1 cellular context compared by ENCODE assay signal in the genomic region with DNA sequence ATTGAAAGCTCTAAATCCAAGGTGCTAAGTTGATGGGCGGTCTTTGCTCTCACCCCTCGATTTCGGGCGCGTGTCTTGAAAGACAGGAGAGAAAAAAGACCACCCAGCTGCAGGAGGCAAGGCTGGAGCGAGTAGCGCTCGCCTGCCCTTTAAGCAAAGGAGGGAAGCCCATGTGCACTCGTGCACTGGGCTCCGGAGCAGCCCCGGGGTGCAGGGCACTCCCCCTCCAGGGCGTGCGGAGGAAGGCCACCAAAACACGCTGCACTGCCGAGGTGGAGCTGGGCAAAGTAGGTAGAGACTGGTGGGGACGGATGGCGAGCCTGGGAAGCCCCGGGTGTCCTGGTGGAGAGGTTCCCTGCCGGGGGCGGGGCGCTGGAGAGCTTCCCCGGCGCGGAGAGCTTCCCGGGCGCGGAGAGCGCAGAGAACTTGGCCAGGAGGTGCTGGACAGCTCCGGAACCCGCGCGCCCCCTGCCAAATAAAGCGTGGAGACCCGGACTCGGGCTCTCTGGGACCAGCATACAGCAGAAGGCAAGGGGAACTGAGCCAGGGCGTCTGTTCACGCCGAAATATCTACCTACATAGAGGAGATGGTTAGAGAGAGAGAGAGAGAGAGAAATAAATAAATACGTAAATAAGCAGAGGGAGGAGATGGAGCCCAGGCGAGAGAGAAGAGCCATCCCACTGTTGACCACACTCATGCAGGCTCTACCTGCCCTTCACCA.
TF ChIP-seq lines count a peak whose summit lies in the region.

No MANE protein-coding gene starts in this region.

TF ChIP-seq in HEK293, 187 proteins besides CTCF, POLR2A, EP300 and RAD21 (continued from another document and continues in another):
- TF ChIP-seq, protein P1, sequence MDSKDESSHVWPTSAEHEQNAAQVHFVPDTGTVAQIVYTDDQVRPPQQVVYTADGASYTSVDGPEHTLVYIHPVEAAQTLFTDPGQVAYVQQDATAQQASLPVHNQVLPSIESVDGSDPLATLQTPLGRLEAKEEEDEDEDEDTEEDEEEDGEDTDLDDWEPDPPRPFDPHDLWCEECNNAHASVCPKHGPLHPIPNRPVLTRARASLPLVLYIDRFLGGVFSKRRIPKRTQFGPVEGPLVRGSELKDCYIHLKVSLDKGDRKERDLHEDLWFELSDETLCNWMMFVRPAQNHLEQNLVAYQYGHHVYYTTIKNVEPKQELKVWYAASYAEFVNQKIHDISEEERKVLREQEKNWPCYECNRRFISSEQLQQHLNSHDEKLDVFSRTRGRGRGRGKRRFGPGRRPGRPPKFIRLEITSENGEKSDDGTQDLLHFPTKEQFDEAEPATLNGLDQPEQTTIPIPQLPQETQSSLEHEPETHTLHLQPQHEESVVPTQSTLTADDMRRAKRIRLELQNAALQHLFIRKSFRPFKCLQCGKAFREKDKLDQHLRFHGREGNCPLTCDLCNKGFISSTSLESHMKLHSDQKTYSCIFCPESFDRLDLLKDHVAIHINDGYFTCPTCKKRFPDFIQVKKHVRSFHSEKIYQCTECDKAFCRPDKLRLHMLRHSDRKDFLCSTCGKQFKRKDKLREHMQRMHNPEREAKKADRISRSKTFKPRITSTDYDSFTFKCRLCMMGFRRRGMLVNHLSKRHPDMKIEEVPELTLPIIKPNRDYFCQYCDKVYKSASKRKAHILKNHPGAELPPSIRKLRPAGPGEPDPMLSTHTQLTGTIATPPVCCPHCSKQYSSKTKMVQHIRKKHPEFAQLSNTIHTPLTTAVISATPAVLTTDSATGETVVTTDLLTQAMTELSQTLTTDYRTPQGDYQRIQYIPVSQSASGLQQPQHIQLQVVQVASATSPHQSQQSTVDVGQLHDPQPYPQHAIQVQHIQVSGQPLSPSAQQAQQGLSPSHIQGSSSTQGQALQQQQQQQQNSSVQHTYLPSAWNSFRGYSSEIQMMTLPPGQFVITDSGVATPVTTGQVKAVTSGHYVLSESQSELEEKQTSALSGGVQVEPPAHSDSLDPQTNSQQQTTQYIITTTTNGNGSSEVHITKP (tag by site-specific recombination; IDR thresholded peaks at IDR 0.05): peak; percentile 72
- no peak for TF ChIP-seq ZNF48 (tag by site-specific recombination; IDR thresholded peaks at IDR 0.05)
- TF ChIP-seq ZNF24 (tag by site-specific recombination; IDR thresholded peaks at IDR 0.05): no peak
- TF ChIP-seq ZNF664 (tag by site-specific recombination; IDR thresholded peaks at IDR 0.05): no peak
- peak; percentile 37 for TF ChIP-seq ZNF843 (tag by site-specific recombination; IDR thresholded peaks at IDR 0.05)
- TF ChIP-seq ZNF19 (tag by site-specific recombination; IDR thresholded peaks at IDR 0.05; ENCODE audit: low read depth): no peak
- peak; percentile 65; the same call in 1 of the 2 replicates for TF ChIP-seq ZNF10 (tag by site-specific recombination; IDR thresholded peaks at IDR 0.05)
- no peak for TF ChIP-seq MYNN (tag by site-specific recombination; IDR thresholded peaks at IDR 0.05; ENCODE audit: borderline replicate concordance)
- TF ChIP-seq ZBTB48 (tag by site-specific recombination; IDR thresholded peaks at IDR 0.05): peak; percentile 74; the same call in 1 of the 2 replicates
- no peak for TF ChIP-seq ZNF473 (tag by site-specific recombination; IDR thresholded peaks at IDR 0.05)
- TF ChIP-seq ZNF677 (tag by site-specific recombination; IDR thresholded peaks at IDR 0.05): no peak
- no peak for TF ChIP-seq ZFP3 (tag by site-specific recombination; IDR thresholded peaks at IDR 0.05; ENCODE audit: low read depth)
- no peak for TF ChIP-seq EGR2 (tag by site-specific recombination; IDR thresholded peaks at IDR 0.05; ENCODE audit: low read depth)
- no peak for TF ChIP-seq ZNF791 (tag by site-specific recombination; IDR thresholded peaks at IDR 0.05)
- no peak for TF ChIP-seq OVOL3 (tag by site-specific recombination; IDR thresholded peaks at IDR 0.05)
- TF ChIP-seq, protein P2, sequence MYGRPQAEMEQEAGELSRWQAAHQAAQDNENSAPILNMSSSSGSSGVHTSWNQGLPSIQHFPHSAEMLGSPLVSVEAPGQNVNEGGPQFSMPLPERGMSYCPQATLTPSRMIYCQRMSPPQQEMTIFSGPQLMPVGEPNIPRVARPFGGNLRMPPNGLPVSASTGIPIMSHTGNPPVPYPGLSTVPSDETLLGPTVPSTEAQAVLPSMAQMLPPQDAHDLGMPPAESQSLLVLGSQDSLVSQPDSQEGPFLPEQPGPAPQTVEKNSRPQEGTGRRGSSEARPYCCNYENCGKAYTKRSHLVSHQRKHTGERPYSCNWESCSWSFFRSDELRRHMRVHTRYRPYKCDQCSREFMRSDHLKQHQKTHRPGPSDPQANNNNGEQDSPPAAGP (tag by site-specific recombination; IDR thresholded peaks at IDR 0.05): no peak; the same call in 1 of the 2 replicates
- 0 out of 2 replicates have a peak, but pooled peaks have one; percentile 23 for TF ChIP-seq ZNF837 (tag by site-specific recombination; IDR thresholded peaks at IDR 0.05)
- TF ChIP-seq, protein P3, sequence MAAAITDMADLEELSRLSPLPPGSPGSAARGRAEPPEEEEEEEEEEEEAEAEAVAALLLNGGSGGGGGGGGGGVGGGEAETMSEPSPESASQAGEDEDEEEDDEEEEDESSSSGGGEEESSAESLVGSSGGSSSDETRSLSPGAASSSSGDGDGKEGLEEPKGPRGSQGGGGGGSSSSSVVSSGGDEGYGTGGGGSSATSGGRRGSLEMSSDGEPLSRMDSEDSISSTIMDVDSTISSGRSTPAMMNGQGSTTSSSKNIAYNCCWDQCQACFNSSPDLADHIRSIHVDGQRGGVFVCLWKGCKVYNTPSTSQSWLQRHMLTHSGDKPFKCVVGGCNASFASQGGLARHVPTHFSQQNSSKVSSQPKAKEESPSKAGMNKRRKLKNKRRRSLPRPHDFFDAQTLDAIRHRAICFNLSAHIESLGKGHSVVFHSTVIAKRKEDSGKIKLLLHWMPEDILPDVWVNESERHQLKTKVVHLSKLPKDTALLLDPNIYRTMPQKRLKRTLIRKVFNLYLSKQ (tag by site-specific recombination; IDR thresholded peaks at IDR 0.05; ENCODE audit: borderline replicate concordance): no peak
- TF ChIP-seq ZNF391 (tag by site-specific recombination; IDR thresholded peaks at IDR 0.05; ENCODE audit: borderline replicate concordance, low read depth): no peak
- TF ChIP-seq, protein P4, sequence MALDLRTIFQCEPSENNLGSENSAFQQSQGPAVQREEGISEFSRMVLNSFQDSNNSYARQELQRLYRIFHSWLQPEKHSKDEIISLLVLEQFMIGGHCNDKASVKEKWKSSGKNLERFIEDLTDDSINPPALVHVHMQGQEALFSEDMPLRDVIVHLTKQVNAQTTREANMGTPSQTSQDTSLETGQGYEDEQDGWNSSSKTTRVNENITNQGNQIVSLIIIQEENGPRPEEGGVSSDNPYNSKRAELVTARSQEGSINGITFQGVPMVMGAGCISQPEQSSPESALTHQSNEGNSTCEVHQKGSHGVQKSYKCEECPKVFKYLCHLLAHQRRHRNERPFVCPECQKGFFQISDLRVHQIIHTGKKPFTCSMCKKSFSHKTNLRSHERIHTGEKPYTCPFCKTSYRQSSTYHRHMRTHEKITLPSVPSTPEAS (tag by site-specific recombination; IDR thresholded peaks at IDR 0.05): 0 out of 2 replicates have a peak, but pooled peaks have one; percentile 6
- TF ChIP-seq, protein P5, sequence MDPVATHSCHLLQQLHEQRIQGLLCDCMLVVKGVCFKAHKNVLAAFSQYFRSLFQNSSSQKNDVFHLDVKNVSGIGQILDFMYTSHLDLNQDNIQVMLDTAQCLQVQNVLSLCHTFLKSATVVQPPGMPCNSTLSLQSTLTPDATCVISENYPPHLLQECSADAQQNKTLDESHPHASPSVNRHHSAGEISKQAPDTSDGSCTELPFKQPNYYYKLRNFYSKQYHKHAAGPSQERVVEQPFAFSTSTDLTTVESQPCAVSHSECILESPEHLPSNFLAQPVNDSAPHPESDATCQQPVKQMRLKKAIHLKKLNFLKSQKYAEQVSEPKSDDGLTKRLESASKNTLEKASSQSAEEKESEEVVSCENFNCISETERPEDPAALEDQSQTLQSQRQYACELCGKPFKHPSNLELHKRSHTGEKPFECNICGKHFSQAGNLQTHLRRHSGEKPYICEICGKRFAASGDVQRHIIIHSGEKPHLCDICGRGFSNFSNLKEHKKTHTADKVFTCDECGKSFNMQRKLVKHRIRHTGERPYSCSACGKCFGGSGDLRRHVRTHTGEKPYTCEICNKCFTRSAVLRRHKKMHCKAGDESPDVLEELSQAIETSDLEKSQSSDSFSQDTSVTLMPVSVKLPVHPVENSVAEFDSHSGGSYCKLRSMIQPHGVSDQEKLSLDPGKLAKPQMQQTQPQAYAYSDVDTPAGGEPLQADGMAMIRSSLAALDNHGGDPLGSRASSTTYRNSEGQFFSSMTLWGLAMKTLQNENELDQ (tag by site-specific recombination; IDR thresholded peaks at IDR 0.05; ENCODE audit: low read depth): no peak
- TF ChIP-seq, protein P6, sequence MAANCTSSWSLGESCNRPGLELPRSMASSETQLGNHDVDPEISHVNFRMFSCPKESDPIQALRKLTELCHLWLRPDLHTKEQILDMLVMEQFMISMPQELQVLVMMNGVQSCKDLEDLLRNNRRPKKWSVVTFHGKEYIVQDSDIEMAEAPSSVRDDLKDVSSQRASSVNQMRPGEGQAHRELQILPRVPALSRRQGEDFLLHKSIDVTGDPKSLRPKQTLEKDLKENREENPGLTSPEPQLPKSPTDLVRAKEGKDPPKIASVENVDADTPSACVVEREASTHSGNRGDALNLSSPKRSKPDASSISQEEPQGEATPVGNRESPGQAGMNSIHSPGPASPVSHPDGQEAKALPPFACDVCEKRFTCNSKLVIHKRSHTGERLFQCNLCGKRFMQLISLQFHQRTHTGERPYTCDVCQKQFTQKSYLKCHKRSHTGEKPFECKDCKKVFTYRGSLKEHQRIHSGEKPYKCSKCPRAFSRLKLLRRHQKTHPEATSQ (tag by site-specific recombination; IDR thresholded peaks at IDR 0.05): no peak; the same call in 1 of the 2 replicates
- no peak for TF ChIP-seq ZNF510 (tag by site-specific recombination; IDR thresholded peaks at IDR 0.05; ENCODE audit: insufficient replicate concordance)
- no peak for TF ChIP-seq ZNF350 (tag by site-specific recombination; IDR thresholded peaks at IDR 0.05)
- TF ChIP-seq, protein P7, sequence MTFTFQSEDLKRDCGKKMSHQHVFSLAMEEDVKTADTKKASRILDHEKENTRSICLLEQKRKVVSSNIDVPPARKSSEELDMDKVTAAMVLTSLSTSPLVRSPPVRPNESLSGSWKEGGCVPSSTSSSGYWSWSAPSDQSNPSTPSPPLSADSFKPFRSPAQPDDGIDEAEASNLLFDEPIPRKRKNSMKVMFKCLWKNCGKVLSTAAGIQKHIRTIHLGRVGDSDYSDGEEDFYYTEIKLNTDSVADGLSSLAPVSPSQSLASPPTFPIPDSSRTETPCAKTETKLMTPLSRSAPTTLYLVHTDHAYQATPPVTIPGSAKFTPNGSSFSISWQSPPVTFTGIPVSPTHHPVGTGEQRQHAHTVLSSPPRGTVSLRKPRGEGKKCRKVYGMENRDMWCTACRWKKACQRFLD (tag by site-specific recombination; IDR thresholded peaks at IDR 0.05): no peak
- TF ChIP-seq ZBTB20 (tag by site-specific recombination; IDR thresholded peaks at IDR 0.05): peak; percentile 95
- TF ChIP-seq, protein P8, sequence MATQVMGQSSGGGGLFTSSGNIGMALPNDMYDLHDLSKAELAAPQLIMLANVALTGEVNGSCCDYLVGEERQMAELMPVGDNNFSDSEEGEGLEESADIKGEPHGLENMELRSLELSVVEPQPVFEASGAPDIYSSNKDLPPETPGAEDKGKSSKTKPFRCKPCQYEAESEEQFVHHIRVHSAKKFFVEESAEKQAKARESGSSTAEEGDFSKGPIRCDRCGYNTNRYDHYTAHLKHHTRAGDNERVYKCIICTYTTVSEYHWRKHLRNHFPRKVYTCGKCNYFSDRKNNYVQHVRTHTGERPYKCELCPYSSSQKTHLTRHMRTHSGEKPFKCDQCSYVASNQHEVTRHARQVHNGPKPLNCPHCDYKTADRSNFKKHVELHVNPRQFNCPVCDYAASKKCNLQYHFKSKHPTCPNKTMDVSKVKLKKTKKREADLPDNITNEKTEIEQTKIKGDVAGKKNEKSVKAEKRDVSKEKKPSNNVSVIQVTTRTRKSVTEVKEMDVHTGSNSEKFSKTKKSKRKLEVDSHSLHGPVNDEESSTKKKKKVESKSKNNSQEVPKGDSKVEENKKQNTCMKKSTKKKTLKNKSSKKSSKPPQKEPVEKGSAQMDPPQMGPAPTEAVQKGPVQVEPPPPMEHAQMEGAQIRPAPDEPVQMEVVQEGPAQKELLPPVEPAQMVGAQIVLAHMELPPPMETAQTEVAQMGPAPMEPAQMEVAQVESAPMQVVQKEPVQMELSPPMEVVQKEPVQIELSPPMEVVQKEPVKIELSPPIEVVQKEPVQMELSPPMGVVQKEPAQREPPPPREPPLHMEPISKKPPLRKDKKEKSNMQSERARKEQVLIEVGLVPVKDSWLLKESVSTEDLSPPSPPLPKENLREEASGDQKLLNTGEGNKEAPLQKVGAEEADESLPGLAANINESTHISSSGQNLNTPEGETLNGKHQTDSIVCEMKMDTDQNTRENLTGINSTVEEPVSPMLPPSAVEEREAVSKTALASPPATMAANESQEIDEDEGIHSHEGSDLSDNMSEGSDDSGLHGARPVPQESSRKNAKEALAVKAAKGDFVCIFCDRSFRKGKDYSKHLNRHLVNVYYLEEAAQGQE (tag by site-specific recombination; IDR thresholded peaks at IDR 0.05): peak; percentile 100
- TF ChIP-seq ZNF596 (tag by site-specific recombination; IDR thresholded peaks at IDR 0.05): peak; percentile 76
- TF ChIP-seq ZNF530 (tag by site-specific recombination; IDR thresholded peaks at IDR 0.05; ENCODE audit: low read depth): no peak
- TF ChIP-seq, protein P9, sequence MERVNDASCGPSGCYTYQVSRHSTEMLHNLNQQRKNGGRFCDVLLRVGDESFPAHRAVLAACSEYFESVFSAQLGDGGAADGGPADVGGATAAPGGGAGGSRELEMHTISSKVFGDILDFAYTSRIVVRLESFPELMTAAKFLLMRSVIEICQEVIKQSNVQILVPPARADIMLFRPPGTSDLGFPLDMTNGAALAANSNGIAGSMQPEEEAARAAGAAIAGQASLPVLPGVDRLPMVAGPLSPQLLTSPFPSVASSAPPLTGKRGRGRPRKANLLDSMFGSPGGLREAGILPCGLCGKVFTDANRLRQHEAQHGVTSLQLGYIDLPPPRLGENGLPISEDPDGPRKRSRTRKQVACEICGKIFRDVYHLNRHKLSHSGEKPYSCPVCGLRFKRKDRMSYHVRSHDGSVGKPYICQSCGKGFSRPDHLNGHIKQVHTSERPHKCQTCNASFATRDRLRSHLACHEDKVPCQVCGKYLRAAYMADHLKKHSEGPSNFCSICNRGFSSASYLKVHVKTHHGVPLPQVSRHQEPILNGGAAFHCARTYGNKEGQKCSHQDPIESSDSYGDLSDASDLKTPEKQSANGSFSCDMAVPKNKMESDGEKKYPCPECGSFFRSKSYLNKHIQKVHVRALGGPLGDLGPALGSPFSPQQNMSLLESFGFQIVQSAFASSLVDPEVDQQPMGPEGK (tag by site-specific recombination; IDR thresholded peaks at IDR 0.05): peak; percentile 66
